Comparison of ENCODE assay signal across 8 cellular contexts in genomic region chr22:42947211-42947990, GRCh38.
DNase-seq lines count a peak whose midpoint lies in the region; ATAC-seq and TF ChIP-seq lines count a peak whose summit lies in the region.

No MANE protein-coding gene starts in this region.

- ATAC-seq in aorta (ENCODE audit: low FRiP score) = no peak
- no peak for ATAC-seq in HG02571 (IDR thresholded peaks at IDR 0.05; ENCODE audit: unreplicated experiment)

- no peaks in the 10 kb centered on the region for H3K27me3 ChIP-seq in WERI-Rb-1 (ENCODE audit: insufficient read depth, low read depth, severe bottlenecking)
- no peaks in the 10 kb centered on the region for H3K27me3 ChIP-seq in aorta (ENCODE audit: control insufficient read depth in 1 of 2, insufficient read depth in 2 of 2, low read length in 1 of 2)

- 54 to 56% methylated on average over 13 of the region's 13 CpGs for WGBS in aorta, 2 donors

- H3K4me3 ChIP-seq in WERI-Rb-1 (ENCODE audit: low read depth, low read length) = no peak overlapping the region
- no peak overlapping the region for H3K4me3 ChIP-seq in aorta (ENCODE audit: low read length in 2 of 2)

- H3K27ac ChIP-seq in WERI-Rb-1 (peak overlapping the region; percentile 59), aorta (ENCODE audit: low read depth in 1 of 2, low read length in 2 of 2) (no peak overlapping the region)

- no peaks in the 10 kb centered on the region for H3K36me3 ChIP-seq in WERI-Rb-1
- H3K36me3 ChIP-seq in aorta (ENCODE audit: control insufficient read depth in 1 of 2, insufficient read depth in 2 of 2, low read length in 1 of 2) = no peaks in the 10 kb centered on the region

- intact Hi-C loops in aorta (cut with DNase I) = no loop called here

- no peaks in the 10 kb centered on the region for H3K9me3 ChIP-seq in WERI-Rb-1 (ENCODE audit: severe bottlenecking)
- no peaks in the 10 kb centered on the region for H3K9me3 ChIP-seq in aorta (ENCODE audit: control insufficient read depth, low read length)

- no peak for TF ChIP-seq CTCF in WERI-Rb-1 (IDR thresholded peaks at IDR 0.05; ENCODE audit: low read depth, low read length)

- DNase-seq in NCI-H510A treated with DMSO at 0.1 percent for 48 hours (lab: John Stamatoyannopoulos, UW) = peak; percentile 22
- no peak for DNase-seq in NCI-H510A (lab: John Stamatoyannopoulos, UW)
- DNase-seq in WERI-Rb-1 = peak; percentile 26
- DNase-seq in kidney tubule cell (ENCODE audit: low spot score) = peak; percentile 86
- DNase-seq in aorta = peak; percentile 53 to 74
- no peak for DNase-seq in activated T-cell treated with anti-CD3 and anti-CD28 coated beads, Interleukin-2, amount 50 U/mL, for 48 hours
- no peak for DNase-seq in inferior parietal cortex (ENCODE audit: extremely low spot score)

- peaks cover 9 to 10% of the 10 kb centered on the region in 2 donors for H3K4me1 ChIP-seq in aorta (ENCODE audit: control insufficient read depth in 1 of 2, insufficient read depth in 2 of 2, low read length in 2 of 2)

Comparison
In these comparisons a context has a peak if more than half of its experiments do, and no peak if none do; other contexts are left out.
1. DNase-seq: peak in NCI-H510A treated with DMSO at 0.1 percent for 48 hours (single experiment), WERI-Rb-1 (single experiment), kidney tubule cell (single experiment) and aorta (2 of 2); none in NCI-H510A (single experiment), activated T-cell treated with anti-CD3 and anti-CD28 coated beads, Interleukin-2, amount 50 U/mL, for 48 hours (0 of 2) and inferior parietal cortex (single experiment).